14 cellular contexts compared by ENCODE assay signal in genomic region chr12:106096376-106096775, GRCh38. TPM values are rescaled to one million over a fixed set of nuclear protein-coding genes. Genes with fewer than 3 reads are reported as not detected.
DNase-seq lines count a peak whose midpoint lies in the region; ATAC-seq and TF ChIP-seq lines count a peak whose summit lies in the region.
"Had no signal": no experiment of that assay in that cellular context is flagged by ENCODE, and none has a peak within 500 bp of the region (broad histone marks: within the 10 kb centered on the region; RNA-seq: fewer than 3 reads in every experiment).

No MANE protein-coding gene starts in this region.

- peaks cover 13% of the 10 kb centered on the region for H3K27me3 Mint-ChIP-seq in activated CD4-positive, alpha-beta T cell treated with anti-CD3 and anti-CD28 coated beads, Interleukin-2, amount 10 ng/mL, durations not matched to agents 24 days and 14 days
- H3K27me3 Mint-ChIP-seq: brain had no signal

- H3K36me3 ChIP-seq in left lung (no peaks in the 10 kb centered on the region), stomach (no peaks in the 10 kb centered on the region), SJCRH30 (no peaks in the 10 kb centered on the region)
- H3K36me3 ChIP-seq: BLaER1 treated with 17β-estradiol and CSF1 and Interleukin-3, amounts not matched to agents 10 nM and 100 nM had no signal

- H3K4me3 ChIP-seq in LNCaP clone FGC (ENCODE audit: low read depth, low read length) (no peak overlapping the region), left lung (no peak overlapping the region), stomach (no peak overlapping the region), SJCRH30 (no peak overlapping the region)
- H3K4me3 ChIP-seq: BLaER1 treated with 17β-estradiol and CSF1 and Interleukin-3, amounts not matched to agents 10 nM and 100 nM had no signal

- TF ChIP-seq EP300 in stomach (IDR thresholded peaks at IDR 0.05), result no peak

- H3K4me1 ChIP-seq in left lung, result no peaks in the 10 kb centered on the region
- peaks cover 9 to 20% (median 12%) of the 10 kb centered on the region in 4 donors for H3K4me1 ChIP-seq in stomach
- no peaks in the 10 kb centered on the region for H3K4me1 ChIP-seq in SJCRH30

- no peaks in the 10 kb centered on the region for H3K27me3 ChIP-seq in left lung
- H3K27me3 ChIP-seq in stomach, result no peaks in the 10 kb centered on the region
- no peaks in the 10 kb centered on the region for H3K27me3 ChIP-seq in SJCRH30
- H3K27me3 ChIP-seq: BLaER1 treated with 17β-estradiol and CSF1 and Interleukin-3, amounts not matched to agents 10 nM and 100 nM had no signal

- peak; percentile 38 for ATAC-seq in left lung
- ATAC-seq in stimulated activated effector memory CD8-positive, alpha-beta T cell treated with anti-CD3 and anti-CD28 coated beads, Interleukin-12 subunit alpha, Interleukin-12 subunit beta, amount 100 ng/mL, for 72 hours, result no peak
- ATAC-seq: naive thymus-derived CD4-positive, alpha-beta T cell had no signal

- TF ChIP-seq POLR2A in stomach (IDR thresholded peaks at IDR 0.05), result no peak

- H3K4me1 Mint-ChIP-seq in activated CD4-positive, alpha-beta T cell treated with anti-CD3 and anti-CD28 coated beads, Interleukin-2, amount 10 ng/mL, durations not matched to agents 24 days and 14 days, result no peaks in the 10 kb centered on the region
- no peaks in the 10 kb centered on the region for H3K4me1 Mint-ChIP-seq in stimulated activated effector memory CD8-positive, alpha-beta T cell treated with anti-CD3 and anti-CD28 coated beads, Interleukin-12 subunit alpha, Interleukin-12 subunit beta, amount 100 ng/mL, for 72 hours
- H3K4me1 Mint-ChIP-seq: naive thymus-derived CD4-positive, alpha-beta T cell had no signal

- H3K36me3 Mint-ChIP-seq in activated CD4-positive, alpha-beta T cell treated with anti-CD3 and anti-CD28 coated beads, Interleukin-2, amount 10 ng/mL, durations not matched to agents 24 days and 14 days (ENCODE audit: low read depth), result no peaks in the 10 kb centered on the region
- no peaks in the 10 kb centered on the region for H3K36me3 Mint-ChIP-seq in stimulated activated effector memory CD8-positive, alpha-beta T cell treated with anti-CD3 and anti-CD28 coated beads, Interleukin-12 subunit alpha, Interleukin-12 subunit beta, amount 100 ng/mL, for 72 hours
- H3K36me3 Mint-ChIP-seq: naive thymus-derived CD4-positive, alpha-beta T cell had no signal

- H3K9me3 Mint-ChIP-seq in activated CD4-positive, alpha-beta T cell treated with anti-CD3 and anti-CD28 coated beads, Interleukin-2, amount 10 ng/mL, durations not matched to agents 24 days and 14 days, result no peaks in the 10 kb centered on the region
- H3K9me3 Mint-ChIP-seq in stimulated activated effector memory CD8-positive, alpha-beta T cell treated with anti-CD3 and anti-CD28 coated beads, Interleukin-12 subunit alpha, Interleukin-12 subunit beta, amount 100 ng/mL, for 72 hours, result no peaks in the 10 kb centered on the region
- H3K9me3 Mint-ChIP-seq: activated T-helper 1 cell treated with anti-CD3 and anti-CD28 coated beads, Interleukin-12 subunit alpha, Interleukin-12 subunit beta, Interleukin-2, Interleukin-4 antibody, amounts not matched to agents 30 ng/mL and 10 ng/mL and 1 ng/mL, durations not matched to agents 14 hours and 24 hours and 36 hours had no signal

- DNase-seq in LNCaP clone FGC (ENCODE audit: low read depth) (peak; percentile 92), epithelial cell of prostate (ENCODE audit: low read depth, low spot score) (no peak), left lung (no peak), stomach (peak; percentile 28), SJCRH30 (no peak), NCI-H226 (no peak)
- no peak for DNase-seq in activated CD4-positive, alpha-beta T cell treated with anti-CD3 and anti-CD28 coated beads, Interleukin-2, amount 10 ng/mL, durations not matched to agents 24 days and 14 days
- no peak for DNase-seq in stimulated activated effector memory CD8-positive, alpha-beta T cell treated with anti-CD3 and anti-CD28 coated beads, Interleukin-12 subunit alpha, Interleukin-12 subunit beta, amount 100 ng/mL, for 72 hours (ENCODE audit: low spot score in 2 of 2)
- DNase-seq: activated CD4-positive, alpha-beta T cell treated with anti-CD3 and anti-CD28 coated beads for 48 hours; naive thymus-derived CD4-positive, alpha-beta T cell; NCI-H1694 treated with DMSO at 0.1 percent for 48 hours had no signal

- H3K27ac Mint-ChIP-seq in activated CD4-positive, alpha-beta T cell treated with anti-CD3 and anti-CD28 coated beads, Interleukin-2, amount 10 ng/mL, durations not matched to agents 24 days and 14 days, result no peak overlapping the region
- H3K27ac Mint-ChIP-seq in stimulated activated effector memory CD8-positive, alpha-beta T cell treated with anti-CD3 and anti-CD28 coated beads, Interleukin-12 subunit alpha, Interleukin-12 subunit beta, amount 100 ng/mL, for 72 hours, result no peak overlapping the region
- H3K27ac Mint-ChIP-seq: activated T-helper 1 cell treated with anti-CD3 and anti-CD28 coated beads, Interleukin-12 subunit alpha, Interleukin-12 subunit beta, Interleukin-2, Interleukin-4 antibody, amounts not matched to agents 30 ng/mL and 10 ng/mL and 1 ng/mL, durations not matched to agents 14 hours and 24 hours and 36 hours; brain; naive thymus-derived CD4-positive, alpha-beta T cell had no signal

- intact Hi-C loops in left lung (cut with DNase I), result no loop called here
- intact Hi-C loops in stomach (cut with DNase I; ENCODE audit: low total_unique reads), result no loop called here
- intact Hi-C loops in activated CD4-positive, alpha-beta T cell treated with anti-CD3 and anti-CD28 coated beads, Interleukin-2, amount 10 ng/mL, durations not matched to agents 24 days and 14 days (cut with micrococcal nuclease), result no loop called here

- no peak for TF ChIP-seq CTCF in LNCaP clone FGC (IDR thresholded peaks at IDR 0.05; ENCODE audit: control insufficient read depth, extremely low read depth, insufficient read depth)
- TF ChIP-seq CTCF in left lung (IDR thresholded peaks at IDR 0.05), result no peak
- TF ChIP-seq CTCF in stomach (IDR thresholded peaks at IDR 0.05), result no peak

- H3K27ac ChIP-seq in epithelial cell of prostate, result peak overlapping the region; percentile 27
- H3K27ac ChIP-seq in left lung, result no peak overlapping the region
- H3K27ac ChIP-seq in stomach, result peak overlapping the region in 3 of 5 donors; percentile 18 to 38 (median 37)
- no peak overlapping the region for H3K27ac ChIP-seq in SJCRH30
- H3K27ac ChIP-seq: BLaER1 treated with 17β-estradiol and CSF1 and Interleukin-3, amounts not matched to agents 10 nM and 100 nM had no signal

- H3K4me3 Mint-ChIP-seq in activated CD4-positive, alpha-beta T cell treated with anti-CD3 and anti-CD28 coated beads, Interleukin-2, amount 10 ng/mL, durations not matched to agents 24 days and 14 days, result no peak overlapping the region
- H3K4me3 Mint-ChIP-seq in stimulated activated effector memory CD8-positive, alpha-beta T cell treated with anti-CD3 and anti-CD28 coated beads, Interleukin-12 subunit alpha, Interleukin-12 subunit beta, amount 100 ng/mL, for 72 hours, result no peak overlapping the region
- H3K4me3 Mint-ChIP-seq: activated T-helper 1 cell treated with anti-CD3 and anti-CD28 coated beads, Interleukin-12 subunit alpha, Interleukin-12 subunit beta, Interleukin-2, Interleukin-4 antibody, amounts not matched to agents 30 ng/mL and 10 ng/mL and 1 ng/mL, durations not matched to agents 14 hours and 24 hours and 36 hours; brain; naive thymus-derived CD4-positive, alpha-beta T cell had no signal

- 16 to 34% (median 19%) methylated on average over 12 of the region's 12 CpGs for WGBS in stomach, 5 donors

- H3K9me3 ChIP-seq in left lung (no peaks in the 10 kb centered on the region), stomach (no peaks in the 10 kb centered on the region), SJCRH30 (replicated peaks) (no peaks in the 10 kb centered on the region)
- H3K9me3 ChIP-seq: BLaER1 treated with 17β-estradiol and CSF1 and Interleukin-3, amounts not matched to agents 10 nM and 100 nM had no signal

RNA-seq across cellular contexts. Expression of gene NUAK1, which starts 42.4 kb away (rescaled TPM):
- 10 to 100 TPM; 11.0 to 11.7 TPM for total RNA-seq in left lung
- total RNA-seq in stomach, result 10 to 100 TPM in 3 of 5 donors, 1 to 10 TPM in 1, under 1 TPM in 1; 0.58 to 79.0 (median 11.7) TPM
- 1 to 10 TPM in 2 of 3 donors, under 1 TPM in 1; 0.80 to 2.6 (median 2.4) TPM for polyA plus RNA-seq in stomach
- 0.02 TPM in 1 of 2 replicates, not detected in the other for total RNA-seq in activated CD4-positive, alpha-beta T cell treated with anti-CD3 and anti-CD28 coated beads, Interleukin-2, amount 10 ng/mL, durations not matched to agents 24 days and 14 days
- total RNA-seq in SJCRH30 (2014; rRNA removed; shearing (Covaris generic)), result 4.0 and 4.4 TPM in 2 replicates
- total RNA-seq: activated T-helper 1 cell treated with anti-CD3 and anti-CD28 coated beads, Interleukin-12 subunit alpha, Interleukin-12 subunit beta, Interleukin-2, Interleukin-4 antibody, amounts not matched to agents 30 ng/mL and 10 ng/mL and 1 ng/mL, durations not matched to agents 14 hours and 24 hours and 36 hours had no signal
- polyA plus RNA-seq: naive thymus-derived CD4-positive, alpha-beta T cell had no signal

Comparison
In these comparisons a context has a peak if more than half of its experiments do, and no peak if none do; other contexts are left out.
1. DNase-seq: peak in LNCaP clone FGC (single experiment) and stomach (single experiment); none in epithelial cell of prostate (single experiment), left lung (0 of 2), activated CD4-positive, alpha-beta T cell treated with anti-CD3 and anti-CD28 coated beads, Interleukin-2, amount 10 ng/mL, durations not matched to agents 24 days and 14 days (single experiment), stimulated activated effector memory CD8-positive, alpha-beta T cell treated with anti-CD3 and anti-CD28 coated beads, Interleukin-12 subunit alpha, Interleukin-12 subunit beta, amount 100 ng/mL, for 72 hours (0 of 2), SJCRH30 (0 of 2) and NCI-H226 (single experiment).
2. H3K27ac ChIP-seq: peak in epithelial cell of prostate (single experiment) and stomach (3 of 5); none in left lung (0 of 2) and SJCRH30 (single experiment).